Comparison of ENCODE assay signal across 2 cellular contexts in the genomic region with DNA sequence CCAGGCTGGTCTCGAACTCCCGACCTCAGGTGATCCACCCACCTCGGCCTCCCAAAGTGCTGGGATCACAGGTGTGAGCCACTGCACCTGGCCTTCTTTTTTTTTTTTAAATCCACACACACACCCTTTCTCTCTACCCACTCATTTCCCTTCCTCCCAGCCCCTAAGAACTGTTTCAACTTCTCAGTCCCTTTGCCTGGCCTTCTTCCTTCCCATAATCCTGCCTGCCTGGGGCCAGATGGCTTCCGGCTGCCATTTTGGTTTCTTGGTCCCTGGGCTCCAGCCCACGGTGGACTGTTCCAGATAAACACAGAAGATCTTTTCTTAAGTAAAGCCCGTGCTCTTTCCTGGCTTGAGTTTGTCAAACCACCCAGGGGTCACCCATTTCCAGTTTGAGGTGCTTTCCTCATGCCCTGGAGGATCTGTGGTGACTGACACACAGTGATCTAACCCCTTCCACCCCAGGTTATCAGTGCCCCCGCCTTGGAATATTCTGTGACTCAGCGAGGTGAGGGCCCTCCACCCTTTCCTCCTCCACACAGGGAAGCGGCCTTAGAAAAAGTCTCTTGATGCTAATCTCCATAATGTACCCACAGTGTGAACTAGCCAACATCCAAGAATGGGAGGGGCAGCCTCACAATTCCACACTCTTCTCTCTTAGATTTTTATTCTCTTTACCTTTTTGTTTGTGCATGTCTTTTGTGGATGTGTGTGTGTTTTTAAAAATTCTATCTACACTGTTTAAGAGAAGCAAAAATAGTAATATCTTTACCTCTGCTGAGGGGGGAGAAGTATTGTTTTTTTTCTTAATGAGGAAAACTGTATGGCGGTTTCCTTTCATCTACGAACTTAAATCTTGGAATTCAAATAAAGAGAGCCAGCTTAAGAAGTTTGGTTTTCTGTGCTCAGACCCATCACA.
TF ChIP-seq lines count a peak whose summit lies in the region.

No MANE protein-coding gene starts in this region.

TF ChIP-seq in A549, 52 proteins besides CTCF, POLR2A, EP300 and RAD21:
- TF ChIP-seq HOXA7 (CRISPR knock-in tag; IDR thresholded peaks at IDR 0.05): no peak
- TF ChIP-seq FOSB (CRISPR knock-in tag; IDR thresholded peaks at IDR 0.05): no peak
- no peak; the same call in 1 of the 2 replicates for TF ChIP-seq MAX (IDR thresholded peaks at IDR 0.05)
- TF ChIP-seq GATA3 (IDR thresholded peaks at IDR 0.05; ENCODE audit: borderline replicate concordance): no peak
- no peak for TF ChIP-seq FOSL2 (IDR thresholded peaks at IDR 0.05)
- TF ChIP-seq FOSL2 (CRISPR knock-in tag; IDR thresholded peaks at IDR 0.05): no peak
- TF ChIP-seq KDM5A (IDR thresholded peaks at IDR 0.05): no peak
- no peak for TF ChIP-seq JUN (IDR thresholded peaks at IDR 0.05)
- no peak for TF ChIP-seq ATOH8 (CRISPR knock-in tag; IDR thresholded peaks at IDR 0.05; ENCODE audit: low read depth)
- TF ChIP-seq RCOR1 (IDR thresholded peaks at IDR 0.05; ENCODE audit: low read depth, low read length): no peak
- TF ChIP-seq MYC (IDR thresholded peaks at IDR 0.05; ENCODE audit: borderline replicate concordance, low read length): no peak
- TF ChIP-seq CBX2 (IDR thresholded peaks at IDR 0.05; ENCODE audit: borderline replicate concordance, low read depth): no peak
- no peak for TF ChIP-seq BHLHE40 (IDR thresholded peaks at IDR 0.05; ENCODE audit: low read depth, low read length)
- TF ChIP-seq EHMT2 (IDR thresholded peaks at IDR 0.05; ENCODE audit: low read depth): no peak
- no peak for TF ChIP-seq PHF8 (IDR thresholded peaks at IDR 0.05; ENCODE audit: borderline replicate concordance, low read depth)
- no peak for TF ChIP-seq EHF (CRISPR knock-in tag; IDR thresholded peaks at IDR 0.05)
- TF ChIP-seq, protein P1, sequence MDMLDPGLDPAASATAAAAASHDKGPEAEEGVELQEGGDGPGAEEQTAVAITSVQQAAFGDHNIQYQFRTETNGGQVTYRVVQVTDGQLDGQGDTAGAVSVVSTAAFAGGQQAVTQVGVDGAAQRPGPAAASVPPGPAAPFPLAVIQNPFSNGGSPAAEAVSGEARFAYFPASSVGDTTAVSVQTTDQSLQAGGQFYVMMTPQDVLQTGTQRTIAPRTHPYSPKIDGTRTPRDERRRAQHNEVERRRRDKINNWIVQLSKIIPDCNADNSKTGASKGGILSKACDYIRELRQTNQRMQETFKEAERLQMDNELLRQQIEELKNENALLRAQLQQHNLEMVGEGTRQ (IDR thresholded peaks at IDR 0.05): no peak
- TF ChIP-seq HDAC2 (IDR thresholded peaks at IDR 0.05): no peak
- TF ChIP-seq FOXS1 (CRISPR knock-in tag; IDR thresholded peaks at IDR 0.05): no peak
- TF ChIP-seq HEYL (CRISPR knock-in tag; IDR thresholded peaks at IDR 0.05): no peak

TF ChIP-seq in K562, 482 proteins besides CTCF, POLR2A, EP300 and RAD21 (continues in another document):
- TF ChIP-seq ETS2 (tag; IDR thresholded peaks at IDR 0.05; ENCODE audit: borderline replicate concordance, poor library complexity, severe bottlenecking) (no peak), ZEB2 (IDR thresholded peaks at IDR 0.05) (peak; percentile 99), ZNF384 (IDR thresholded peaks at IDR 0.05; ENCODE audit: low read depth, low read length) (peak; percentile 79), SOX6 (IDR thresholded peaks at IDR 0.05) (peak; percentile 90), TRIM28 (IDR thresholded peaks at IDR 0.05) (peak; percentile 13), AFF1 (IDR thresholded peaks at IDR 0.05; ENCODE audit: low read depth in 1 of 2, partially characterized antibody in 2 of 2) (peak; percentile 68 to 75), TAF7 (tag; IDR thresholded peaks at IDR 0.05) (peak; percentile 71; the same call in 1 of the 2 replicates), CBFA2T3 (IDR thresholded peaks at IDR 0.05) (peak; percentile 90), FOXJ2 (tag; IDR thresholded peaks at IDR 0.05) (peak; percentile 46; the same call in 1 of the 2 replicates), CTBP1 (IDR thresholded peaks at IDR 0.05; ENCODE audit: borderline replicate concordance) (peak; percentile 99), KLF10 (CRISPR knock-in tag; IDR thresholded peaks at IDR 0.05) (no peak), TARDBP (IDR thresholded peaks at IDR 0.05) (0 out of 2 replicates have a peak, but pooled peaks have one; percentile 83), CBX3 (IDR thresholded peaks at IDR 0.05; ENCODE audit: borderline replicate concordance in 1 of 2, low read length in 2 of 2) (no peak), TFE3 (CRISPR knock-in tag; IDR thresholded peaks at IDR 0.05) (no peak), CBX8 (IDR thresholded peaks at IDR 0.05; ENCODE audit: borderline replicate concordance, extremely low read depth, low read depth, low read length, poor library complexity, severe bottlenecking) (no peak), PTTG1 (tag; IDR thresholded peaks at IDR 0.05; ENCODE audit: low read depth) (peak; percentile 86), REST (CRISPR knock-in tag; IDR thresholded peaks at IDR 0.05; ENCODE audit: low read depth) (no peak), FOXM1 (IDR thresholded peaks at IDR 0.05; ENCODE audit: low read depth) (peak; percentile 42; the same call in 1 of the 2 replicates), FOXM1 (CRISPR knock-in tag; IDR thresholded peaks at IDR 0.05; ENCODE audit: low read depth) (peak; percentile 51; the same call in 1 of the 2 replicates), CREB1 (IDR thresholded peaks at IDR 0.05) (0 out of 2 replicates have a peak, but pooled peaks have one; percentile 34), CREB1 (CRISPR knock-in tag; IDR thresholded peaks at IDR 0.05) (no peak), PTBP1 (IDR thresholded peaks at IDR 0.05; ENCODE audit: low read depth, low read length) (no peak), PRDM10 (IDR thresholded peaks at IDR 0.05; ENCODE audit: partially characterized antibody) (peak; percentile 96)
- TF ChIP-seq, protein P2, sequence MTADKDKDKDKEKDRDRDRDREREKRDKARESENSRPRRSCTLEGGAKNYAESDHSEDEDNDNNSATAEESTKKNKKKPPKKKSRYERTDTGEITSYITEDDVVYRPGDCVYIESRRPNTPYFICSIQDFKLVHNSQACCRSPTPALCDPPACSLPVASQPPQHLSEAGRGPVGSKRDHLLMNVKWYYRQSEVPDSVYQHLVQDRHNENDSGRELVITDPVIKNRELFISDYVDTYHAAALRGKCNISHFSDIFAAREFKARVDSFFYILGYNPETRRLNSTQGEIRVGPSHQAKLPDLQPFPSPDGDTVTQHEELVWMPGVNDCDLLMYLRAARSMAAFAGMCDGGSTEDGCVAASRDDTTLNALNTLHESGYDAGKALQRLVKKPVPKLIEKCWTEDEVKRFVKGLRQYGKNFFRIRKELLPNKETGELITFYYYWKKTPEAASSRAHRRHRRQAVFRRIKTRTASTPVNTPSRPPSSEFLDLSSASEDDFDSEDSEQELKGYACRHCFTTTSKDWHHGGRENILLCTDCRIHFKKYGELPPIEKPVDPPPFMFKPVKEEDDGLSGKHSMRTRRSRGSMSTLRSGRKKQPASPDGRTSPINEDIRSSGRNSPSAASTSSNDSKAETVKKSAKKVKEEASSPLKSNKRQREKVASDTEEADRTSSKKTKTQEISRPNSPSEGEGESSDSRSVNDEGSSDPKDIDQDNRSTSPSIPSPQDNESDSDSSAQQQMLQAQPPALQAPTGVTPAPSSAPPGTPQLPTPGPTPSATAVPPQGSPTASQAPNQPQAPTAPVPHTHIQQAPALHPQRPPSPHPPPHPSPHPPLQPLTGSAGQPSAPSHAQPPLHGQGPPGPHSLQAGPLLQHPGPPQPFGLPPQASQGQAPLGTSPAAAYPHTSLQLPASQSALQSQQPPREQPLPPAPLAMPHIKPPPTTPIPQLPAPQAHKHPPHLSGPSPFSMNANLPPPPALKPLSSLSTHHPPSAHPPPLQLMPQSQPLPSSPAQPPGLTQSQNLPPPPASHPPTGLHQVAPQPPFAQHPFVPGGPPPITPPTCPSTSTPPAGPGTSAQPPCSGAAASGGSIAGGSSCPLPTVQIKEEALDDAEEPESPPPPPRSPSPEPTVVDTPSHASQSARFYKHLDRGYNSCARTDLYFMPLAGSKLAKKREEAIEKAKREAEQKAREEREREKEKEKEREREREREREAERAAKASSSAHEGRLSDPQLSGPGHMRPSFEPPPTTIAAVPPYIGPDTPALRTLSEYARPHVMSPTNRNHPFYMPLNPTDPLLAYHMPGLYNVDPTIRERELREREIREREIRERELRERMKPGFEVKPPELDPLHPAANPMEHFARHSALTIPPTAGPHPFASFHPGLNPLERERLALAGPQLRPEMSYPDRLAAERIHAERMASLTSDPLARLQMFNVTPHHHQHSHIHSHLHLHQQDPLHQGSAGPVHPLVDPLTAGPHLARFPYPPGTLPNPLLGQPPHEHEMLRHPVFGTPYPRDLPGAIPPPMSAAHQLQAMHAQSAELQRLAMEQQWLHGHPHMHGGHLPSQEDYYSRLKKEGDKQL (CRISPR knock-in tag; IDR thresholded peaks at IDR 0.05; ENCODE audit: borderline replicate concordance): no peak
